1 cellular context compared by ENCODE assay signal in the genomic region with DNA sequence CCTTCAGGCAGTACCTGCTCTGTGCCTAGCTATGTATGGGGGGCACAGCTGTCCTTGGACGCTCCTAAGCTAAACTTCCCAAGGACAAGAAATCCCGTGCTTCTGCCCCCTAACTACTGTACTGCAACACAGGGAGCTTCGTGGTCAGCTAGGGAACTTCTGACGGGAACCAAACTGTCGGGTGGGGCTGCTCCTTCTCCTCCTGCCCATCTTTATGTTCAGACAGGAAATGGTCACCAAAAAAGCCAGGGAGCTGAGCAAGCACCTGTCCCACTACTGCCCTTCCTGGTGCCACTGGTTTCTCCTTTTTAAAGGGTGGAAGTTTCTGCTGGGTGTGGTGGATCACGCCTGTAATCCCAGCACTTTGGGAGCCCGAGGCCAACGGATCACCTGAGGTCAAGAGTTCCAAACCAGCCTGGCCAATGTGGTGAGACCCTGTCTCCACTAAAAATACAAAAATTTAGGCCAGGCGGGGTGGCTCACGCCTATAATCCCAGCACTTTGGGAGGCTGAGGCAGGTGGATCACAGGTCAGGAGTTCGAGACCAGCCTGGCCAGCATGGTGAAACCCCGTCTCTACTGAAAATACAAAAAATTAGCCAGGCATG.
TF ChIP-seq lines count a peak whose summit lies in the region.

No MANE protein-coding gene starts in this region.

TF ChIP-seq in endothelial cell of umbilical vein, 7 proteins besides CTCF, POLR2A, EP300 and RAD21:
- TF ChIP-seq POLR2AphosphoS5 (IDR thresholded peaks at IDR 0.05; ENCODE audit: insufficient read depth, low read depth, low read length) (no peak), FOS (IDR thresholded peaks at IDR 0.05; ENCODE audit: borderline replicate concordance, insufficient read depth, low read length) (no peak), GATA2 (IDR thresholded peaks at IDR 0.05; ENCODE audit: insufficient read depth, insufficient read length, low read depth, low read length) (no peak), EZH2 (IDR thresholded peaks at IDR 0.05; ENCODE audit: borderline replicate concordance, low read depth, low read length, severe bottlenecking) (no peak), JUN (IDR thresholded peaks at IDR 0.05; ENCODE audit: borderline replicate concordance, insufficient read depth, insufficient read length, low read depth) (no peak), MYC (IDR thresholded peaks at IDR 0.05; ENCODE audit: low read depth, low read length) (no peak)
- TF ChIP-seq, protein P1, sequence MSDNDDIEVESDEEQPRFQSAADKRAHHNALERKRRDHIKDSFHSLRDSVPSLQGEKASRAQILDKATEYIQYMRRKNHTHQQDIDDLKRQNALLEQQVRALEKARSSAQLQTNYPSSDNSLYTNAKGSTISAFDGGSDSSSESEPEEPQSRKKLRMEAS (IDR thresholded peaks at IDR 0.05; ENCODE audit: insufficient read depth, insufficient read length) = no peak
TF ChIP-seq in endothelial cell of umbilical vein: peak in this region for 0.
